Comparison of ENCODE assay signal across 9 cellular contexts in genomic region chr15:90192961-90193786, GRCh38. TPM values are rescaled to one million over a fixed set of nuclear protein-coding genes. Genes with fewer than 3 reads are reported as not detected.
DNase-seq lines count a peak whose midpoint lies in the region; ATAC-seq and TF ChIP-seq lines count a peak whose summit lies in the region.
"Had no signal": no experiment of that assay in that cellular context is flagged by ENCODE, and none has a peak within 500 bp of the region (broad histone marks: within the 10 kb centered on the region; RNA-seq: fewer than 3 reads in every experiment).

No MANE protein-coding gene starts in this region.

- in situ Hi-C loops in GM13976 (cut with MboI; ENCODE audit: low sequenced_read_pairs, unreplicated experiment), result no loop called here

- H3K27me3 Mint-ChIP-seq in naive B cell, result no peaks in the 10 kb centered on the region

- peaks cover 62 to 87% (median 82%) of the 10 kb centered on the region in 3 donors for H3K4me1 Mint-ChIP-seq in naive B cell

- peaks cover 9 to 12% of the 10 kb centered on the region in 2 donors for H3K36me3 Mint-ChIP-seq in naive B cell

- H3K9me3 Mint-ChIP-seq in naive B cell, result no peaks in the 10 kb centered on the region

- ATAC-seq in naive B cell (ENCODE audit: low read depth in 2 of 2) (no peak), HG03280 (IDR thresholded peaks at IDR 0.05; ENCODE audit: unreplicated experiment) (no peak)
- ATAC-seq in activated CD4-positive, CD25-positive, alpha-beta regulatory T cell treated with anti-CD3 and anti-CD28 coated beads, Interleukin-2, amount 50 U/mL, for 24 hours, result no peak

- peak overlapping the region; percentile 85 to 100 (median 98) for H3K27ac Mint-ChIP-seq in naive B cell

- no peak for TF ChIP-seq CTCF in GM13976 (IDR thresholded peaks at IDR 0.05; ENCODE audit: borderline replicate concordance, control extremely low read depth, extremely low read depth, insufficient read depth, missing control alignments)

- DNase-seq in AG08396 (ENCODE audit: low spot score), result peak; percentile 52
- DNase-seq in MV-4-11 (lab: John Stamatoyannopoulos, UW), result peak; percentile 73
- DNase-seq in cerebellar cortex (ENCODE audit: low spot score), result peak; percentile 81
- DNase-seq in naive B cell, result no peak
- no peak for DNase-seq in T1000 (lab: John Stamatoyannopoulos, UW)
- DNase-seq in GM13976 (ENCODE audit: low spot score), result no peak
- DNase-seq: NCI-H1930 had no signal

- peak overlapping the region; percentile 78 to 96 (median 90) for H3K4me3 Mint-ChIP-seq in naive B cell

RNA-seq across cellular contexts. Expression of gene SEMA4B, which starts 8.0 kb away (rescaled TPM):
- polyA plus RNA-seq in naive B cell (ENCODE audit: low read depth in 6 of 6), result 100 to 1,000 TPM in 4 of 6 donors, 10 to 100 TPM in 2; 96.8 to 172 (median 103) TPM

RNA-seq across cellular contexts. Expression of gene CIB1, which starts 40.6 kb away (rescaled TPM):
- polyA plus RNA-seq in naive B cell (ENCODE audit: low read depth in 6 of 6), result 100 to 1,000 TPM; 204 to 259 (median 235) TPM

RNA-seq across cellular contexts. Expression of gene GDPGP1, which starts 40.8 kb away (rescaled TPM):
- 1 to 10 TPM in 4 of 6 donors, under 1 TPM in 2; 0.70 to 2.1 (median 1.3) TPM for polyA plus RNA-seq in naive B cell (ENCODE audit: low read depth in 6 of 6)

RNA-seq across cellular contexts. Expression of gene TTLL13, which starts 56.2 kb away (rescaled TPM):
- polyA plus RNA-seq in naive B cell (ENCODE audit: low read depth in 6 of 6), result 1 to 10 TPM in 1 of 6 donors, under 1 TPM in 3, not detected in 2; 0.11 to 1.4 (median 0.34) TPM

Comparison
In these comparisons a context has a peak if more than half of its experiments do, and no peak if none do; other contexts are left out.
1. DNase-seq: peak in AG08396 (single experiment), MV-4-11 (single experiment) and cerebellar cortex (single experiment); none in naive B cell (single experiment), T1000 (single experiment) and GM13976 (single experiment).